Comparison of ENCODE assay signal across 9 cellular contexts in the genomic region with DNA sequence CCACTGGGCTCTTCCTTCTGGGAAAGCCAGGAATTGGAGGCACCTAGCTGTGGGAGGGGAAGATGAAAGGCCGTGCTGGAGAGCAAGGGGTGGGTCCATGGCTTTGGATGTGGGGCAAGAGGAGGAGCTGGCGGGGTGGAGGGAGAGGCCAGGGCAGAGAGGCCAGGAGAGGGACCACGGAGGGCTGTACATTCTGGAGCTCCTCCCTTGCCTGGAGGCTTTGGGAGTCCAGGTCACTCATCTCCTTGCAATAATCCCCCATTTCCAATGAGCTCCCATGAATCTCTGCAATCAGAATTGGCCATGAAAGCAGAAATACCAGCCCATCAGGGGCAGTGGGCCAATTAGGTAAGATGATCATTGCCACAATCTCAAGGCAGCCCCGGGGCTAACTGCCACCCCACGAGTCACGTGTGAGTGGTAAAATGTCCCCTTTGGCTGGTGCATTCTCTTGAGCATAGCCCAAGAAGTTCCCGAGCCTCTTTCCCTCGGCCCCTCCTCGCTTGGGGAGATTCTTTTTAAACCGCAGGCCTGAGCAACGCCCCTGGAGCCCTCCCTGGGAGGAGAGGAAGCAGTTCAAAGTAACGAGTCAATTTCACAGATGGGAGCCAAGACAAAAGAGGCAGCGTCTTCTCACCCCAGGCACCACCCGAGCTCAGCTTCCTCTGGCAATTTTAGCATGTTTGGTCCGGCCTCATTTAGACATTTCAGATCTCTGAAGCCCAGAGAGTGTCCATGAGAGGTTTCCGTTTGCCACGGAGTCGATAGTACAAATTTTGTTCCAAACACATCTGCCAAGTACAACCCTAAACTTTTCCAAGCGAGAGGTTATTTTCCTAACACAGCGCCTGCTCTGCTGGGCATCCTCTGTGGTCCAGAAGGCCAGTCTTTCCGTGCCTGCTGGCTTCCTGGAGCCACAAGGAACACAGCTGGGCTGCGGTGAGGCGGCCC. TPM values are rescaled to one million over a fixed set of nuclear protein-coding genes. Genes with fewer than 3 reads are reported as not detected.
DNase-seq lines count a peak whose midpoint lies in the region; ATAC-seq, FAIRE-seq and TF ChIP-seq lines count a peak whose summit lies in the region.
"Had no signal": no experiment of that assay in that cellular context is flagged by ENCODE, and none has a peak within 500 bp of the region (broad histone marks: within the 10 kb centered on the region; RNA-seq: fewer than 3 reads in every experiment).

No MANE protein-coding gene starts in this region.

- no peaks in the 10 kb centered on the region for H3K4me1 Mint-ChIP-seq in activated T-helper 17 cell treated with anti-CD3 and anti-CD28 coated beads, Interleukin-2, amount 50 U/mL, for 72 hours

- intact Hi-C loops in K562 (cut with micrococcal nuclease), result no loop called here
- intact Hi-C loops in left colon (cut with DNase I, micrococcal nuclease), result no loop called here

- H3K4me3 ChIP-seq in K562 (no peak overlapping the region), upper lobe of left lung (no peak overlapping the region)
- H3K4me3 ChIP-seq: A549 had no signal

- no peak overlapping the region for H3K27ac Mint-ChIP-seq in activated T-helper 17 cell treated with anti-CD3 and anti-CD28 coated beads, Interleukin-2, amount 50 U/mL, for 72 hours

- no peaks in the 10 kb centered on the region for H3K9me3 ChIP-seq in K562 (replicated peaks; ENCODE audit: control insufficient read depth, insufficient read depth, low read depth, low read length)
- H3K9me3 ChIP-seq in upper lobe of left lung, result no peaks in the 10 kb centered on the region

- no peak for TF ChIP-seq RAD21 in K562 (CRISPR knock-in tag; conservative IDR thresholded peaks at IDR 0.05 in 1 of 2, IDR thresholded peaks at IDR 0.05 in 1 of 2)

- no peak overlapping the region for H3K4me3 Mint-ChIP-seq in activated T-helper 17 cell treated with anti-CD3 and anti-CD28 coated beads, Interleukin-2, amount 50 U/mL, for 72 hours

- no peak for TF ChIP-seq EP300 in K562 (IDR thresholded peaks at IDR 0.05; ENCODE audit: low read length)
- peak in 2 of 4 donors; percentile 16 to 72 for TF ChIP-seq EP300 in upper lobe of left lung (IDR thresholded peaks at IDR 0.05)

- H3K4me1 ChIP-seq in K562 (replicated peaks in 1 of 2; ENCODE audit: control insufficient read depth in 2 of 2, insufficient read depth in 2 of 2, low read length in 2 of 2) (peaks cover 0 to 4% of the 10 kb centered on the region in 2 experiments; a peak in 2 of 5 replicates), upper lobe of left lung (peaks cover 11 to 31% (median 15%) of the 10 kb centered on the region in 4 donors)
- H3K4me1 ChIP-seq: A549 had no signal

- no peak for FAIRE-seq in K562 (lab: Jason Lieb, UNC)
- FAIRE-seq: A549 had no signal

- H3K4me2 ChIP-seq in K562 (ENCODE audit: insufficient read depth, low read length), result no peak overlapping the region
- H3K4me2 ChIP-seq: A549 had no signal

- H3K79me2 ChIP-seq in K562 (ENCODE audit: control insufficient read depth, insufficient read depth, low read length), result no peaks in the 10 kb centered on the region

- BruUV-seq in K562 (replicated peaks; lab: Mats Ljungman, UMichigan), result no TSS peak

- POLR2A ChIA-PET in K562 (lab: Yijun Ruan, JAX), result interaction anchor here (0.6 to 0.9 kb wide), 3 partner anchors 8 to 52 kb away, joined by 3 read pairs; no protein-coding TSS in a partner anchor

- no peak overlapping the region for H3K9ac ChIP-seq in K562 (ENCODE audit: insufficient read depth in 1 of 2, low read depth in 2 of 2, low read length in 2 of 2)

- H3K36me3 ChIP-seq in K562 (ENCODE audit: control insufficient read depth, insufficient read depth, low read length), result no peaks in the 10 kb centered on the region
- no peaks in the 10 kb centered on the region for H3K36me3 ChIP-seq in upper lobe of left lung

- no peaks in the 10 kb centered on the region for H3K9me3 Mint-ChIP-seq in activated T-helper 17 cell treated with anti-CD3 and anti-CD28 coated beads, Interleukin-2, amount 50 U/mL, for 72 hours

- 12% methylated on average over 19 of the region's 23 CpGs for WGBS in K562 (ENCODE audit: insufficient coverage, low coverage, missing lambda C conversion rate)
- 24 to 29% methylated on average over 14 to 22 of the region's 23 CpGs for WGBS in upper lobe of left lung, 2 donors

- H3K27me3 ChIP-seq in K562 (ENCODE audit: control insufficient read depth in 2 of 2, insufficient read depth in 2 of 2, low read length in 2 of 2), result peaks cover 15 to 46% of the 10 kb centered on the region in 2 experiments
- no peaks in the 10 kb centered on the region for H3K27me3 ChIP-seq in upper lobe of left lung

- peak overlapping the region; percentile 32; the same call in 1 of the 2 replicates for H2AFZ ChIP-seq in K562 (ENCODE audit: low read depth, low read length)

- no peaks in the 10 kb centered on the region for H4K20me1 ChIP-seq in K562 (replicated peaks; ENCODE audit: control insufficient read depth, insufficient read depth, low read length)

- no peak for TF ChIP-seq CTCF in K562 (IDR thresholded peaks at IDR 0.05 in 2 of 3, conservative IDR thresholded peaks at IDR 0.05 in 1 of 3; ENCODE audit: insufficient read depth in 2 of 3, low read depth in 1 of 3, low read length in 3 of 3)
- no peak for TF ChIP-seq CTCF in upper lobe of left lung (IDR thresholded peaks at IDR 0.05)

- no peak for ATAC-seq in K562
- peak; percentile 24 for ATAC-seq in left colon
- ATAC-seq in upper lobe of left lung (ENCODE audit: low FRiP score in 2 of 2), result peak; percentile 84 to 85
- no peak for ATAC-seq in GM21619 (IDR thresholded peaks at IDR 0.05; ENCODE audit: unreplicated experiment)
- ATAC-seq in activated T-helper 17 cell treated with anti-CD3 and anti-CD28 coated beads, Interleukin-2, amount 50 U/mL, for 72 hours (replicated peaks), result no peak

- CTCF ChIA-PET in K562 (lab: Yijun Ruan, JAX; ENCODE audit: low intra/inter-chr PET ratio), result no interaction called here

- H3K27ac ChIP-seq in K562 (ENCODE audit: extremely low read depth, low read depth, low read length) (no peak overlapping the region), upper lobe of left lung (peak overlapping the region; percentile 51 to 75 (median 70))
- H3K27ac ChIP-seq: A549 had no signal

- in situ Hi-C loops in K562 (cut with MboI), result no loop called here

- no peaks in the 10 kb centered on the region for H3K36me3 Mint-ChIP-seq in activated T-helper 17 cell treated with anti-CD3 and anti-CD28 coated beads, Interleukin-2, amount 50 U/mL, for 72 hours (ENCODE audit: low read depth)

- peak; percentile 27 for DNase-seq in NCI-H2029 (lab: John Stamatoyannopoulos, UW)
- DNase-seq in NCI-H2029 treated with DMSO at 0.1 percent for 48 hours (lab: John Stamatoyannopoulos, UW), result no peak
- DNase-seq in K562 (ENCODE audit: extremely low read depth in 1 of 4, low spot score in 3 of 4), result no peak
- DNase-seq in left colon, result no peak
- DNase-seq in upper lobe of left lung, result peak in 1 of 2 donors; percentile 79
- DNase-seq in NCI-H2227 treated with DMSO at 0.1 percent for 48 hours (lab: John Stamatoyannopoulos, UW), result no peak

- peaks cover 3% of the 10 kb centered on the region for H3K27me3 Mint-ChIP-seq in activated T-helper 17 cell treated with anti-CD3 and anti-CD28 coated beads, Interleukin-2, amount 50 U/mL, for 72 hours

- H3K9me1 ChIP-seq in K562 (ENCODE audit: control insufficient read depth, insufficient read depth, low read length), result no peaks in the 10 kb centered on the region

- TF ChIP-seq POLR2A in K562 (conservative IDR thresholded peaks at IDR 0.05) (no peak), upper lobe of left lung (IDR thresholded peaks at IDR 0.05) (peak in 1 of 4 donors; percentile 1)

RNA-seq across cellular contexts. Expression of gene RTN4RL1, which starts 13.4 kb away (rescaled TPM):
- 0.30 TPM in 1 of 2 replicates, not detected in the other for total RNA-seq in K562 (2011; cell fraction: chromatin; rRNA removed; ENCODE audit: low replicate concordance)
- 0.13 and 0.50 TPM in 2 replicates for total RNA-seq in K562 (2011; cell fraction: nucleolus; rRNA removed)
- total RNA-seq in K562 (2011; cell fraction: nucleoplasm; rRNA removed), result 0.07 TPM in 1 of 2 replicates, not detected in the other
- total RNA-seq in K562 (2014; rRNA removed) (0.05 and 0.12 TPM in 2 replicates), K562 (2014; rRNA removed; fragmentation: Illumina TruSeq; extraction: Trizol) (not detected in 2 replicates), K562 (2015; rRNA removed; fragmentation: Illumina TruSeq; extraction: Trizol) (0.04 TPM in 2 replicates), K562 (2021) (0.04 and 0.07 TPM in 2 replicates), left colon (under 1 TPM; 0.15 to 0.36 TPM), upper lobe of left lung (1 to 10 TPM; 5.1 to 7.3 (median 6.2) TPM)
- polyA plus RNA-seq in K562 (2011; rRNA removed) (0.06 and 0.58 TPM in 2 replicates), K562 (2014; fragmentation: Illumina TruSeq; extraction: Trizol) (not detected in 2 replicates), K562 (2014; fragmentation: Nextera tagmentation; extraction: Ambion mirVana) (not detected), K562 (2014; rRNA removed) (not detected in 2 replicates)
- 0.25 and 0.58 TPM in 2 replicates for polyA plus RNA-seq in K562 (2011; cell fraction: cytosol; rRNA removed)
- 0.09 and 0.24 TPM in 2 replicates for polyA plus RNA-seq in K562 (2011; cell fraction: nucleus; rRNA removed)
- polyA plus RNA-seq in K562 (2012), result 0.06 and 0.08 TPM in 2 replicates
- polyA minus RNA-seq in K562 (2011; rRNA and poly(A)+ RNA removed), result 0.27 TPM in 1 of 2 replicates, not detected in the other
- polyA minus RNA-seq in K562 (2011; cell fraction: cytosol; rRNA and poly(A)+ RNA removed), result 0.82 TPM in 1 of 2 replicates, not detected in the other
- 0.13 and 0.33 TPM in 2 replicates for polyA minus RNA-seq in K562 (2011; cell fraction: nucleus; rRNA and poly(A)+ RNA removed)
- total RNA-seq in activated T-helper 17 cell treated with anti-CD3 and anti-CD28 coated beads, Interleukin-2, amount 50 U/mL, for 72 hours, result under 1 TPM in 1 of 2 donors, not detected in 1; 0.09 TPM

RNA-seq across cellular contexts. Expression of gene DPH1, which starts 18.3 kb away (rescaled TPM):
- total RNA-seq in K562 (2011; cell fraction: chromatin; rRNA removed; ENCODE audit: low replicate concordance), result 67.2 and 189 TPM in 2 replicates
- 122 and 130 TPM in 2 replicates for total RNA-seq in K562 (2011; cell fraction: nucleolus; rRNA removed)
- 90.6 and 92.5 TPM in 2 replicates for total RNA-seq in K562 (2011; cell fraction: nucleoplasm; rRNA removed)
- total RNA-seq in K562 (2014; rRNA removed) (30.9 and 34.7 TPM in 2 replicates), K562 (2014; rRNA removed; fragmentation: Illumina TruSeq; extraction: Trizol) (19.3 and 19.7 TPM in 2 replicates), K562 (2015; rRNA removed; fragmentation: Illumina TruSeq; extraction: Trizol) (17.7 and 19.7 TPM in 2 replicates), K562 (2021) (33.0 and 40.6 TPM in 2 replicates), left colon (10 to 100 TPM; 31.2 to 35.1 TPM), upper lobe of left lung (100 to 1,000 TPM in 1 of 6 donors, 10 to 100 TPM in 5; 28.8 to 129 (median 45.1) TPM)
- polyA plus RNA-seq in K562 (2011; rRNA removed) (20.2 and 39.1 TPM in 2 replicates), K562 (2014; fragmentation: Illumina TruSeq; extraction: Trizol) (28.7 and 31.0 TPM in 2 replicates), K562 (2014; fragmentation: Nextera tagmentation; extraction: Ambion mirVana) (under 1 TPM; 0.42 to 0.94 TPM), K562 (2014; rRNA removed) (30.1 and 30.5 TPM in 2 replicates)
- 35.7 and 48.3 TPM in 2 replicates for polyA plus RNA-seq in K562 (2011; cell fraction: cytosol; rRNA removed)
- polyA plus RNA-seq in K562 (2011; cell fraction: nucleus; rRNA removed), result 121 and 164 TPM in 2 replicates
- polyA plus RNA-seq in K562 (2012), result 23.5 and 23.7 TPM in 2 replicates
- polyA minus RNA-seq in K562 (2011; rRNA and poly(A)+ RNA removed), result 17.2 and 19.4 TPM in 2 replicates
- 27.1 and 28.2 TPM in 2 replicates for polyA minus RNA-seq in K562 (2011; cell fraction: cytosol; rRNA and poly(A)+ RNA removed)
- polyA minus RNA-seq in K562 (2011; cell fraction: nucleus; rRNA and poly(A)+ RNA removed), result 30.3 and 42.9 TPM in 2 replicates
- 10 to 100 TPM; 36.9 to 40.2 TPM for total RNA-seq in activated T-helper 17 cell treated with anti-CD3 and anti-CD28 coated beads, Interleukin-2, amount 50 U/mL, for 72 hours

RNA-seq across cellular contexts. Expression of gene OVCA2, which starts 30.1 kb away (rescaled TPM):
- 1.6 and 4.6 TPM in 2 replicates for total RNA-seq in K562 (2011; cell fraction: chromatin; rRNA removed; ENCODE audit: low replicate concordance)
- total RNA-seq in K562 (2011; cell fraction: nucleolus; rRNA removed), result 6.6 and 9.8 TPM in 2 replicates
- total RNA-seq in K562 (2011; cell fraction: nucleoplasm; rRNA removed), result 0.69 and 4.2 TPM in 2 replicates
- 21.6 and 23.7 TPM in 2 replicates for total RNA-seq in K562 (2014; rRNA removed)
- 9.7 and 12.2 TPM in 2 replicates for total RNA-seq in K562 (2014; rRNA removed; fragmentation: Illumina TruSeq; extraction: Trizol)
- total RNA-seq in K562 (2015; rRNA removed; fragmentation: Illumina TruSeq; extraction: Trizol), result 12.2 and 14.1 TPM in 2 replicates
- 15.6 and 21.1 TPM in 2 replicates for total RNA-seq in K562 (2021)
- polyA plus RNA-seq in K562 (2011; rRNA removed), result 14.1 and 17.1 TPM in 2 replicates
- 17.7 and 39.3 TPM in 2 replicates for polyA plus RNA-seq in K562 (2011; cell fraction: cytosol; rRNA removed)
- 5.4 and 6.8 TPM in 2 replicates for polyA plus RNA-seq in K562 (2011; cell fraction: nucleus; rRNA removed)
- 14.6 and 22.6 TPM in 2 replicates for polyA plus RNA-seq in K562 (2012)
- polyA plus RNA-seq in K562 (2014; fragmentation: Illumina TruSeq; extraction: Trizol), result 14.1 and 18.2 TPM in 2 replicates
- 1 to 10 TPM; 3.0 to 3.6 TPM for polyA plus RNA-seq in K562 (2014; fragmentation: Nextera tagmentation; extraction: Ambion mirVana)
- polyA plus RNA-seq in K562 (2014; rRNA removed), result 19.7 and 23.4 TPM in 2 replicates
- 6.3 and 8.5 TPM in 2 replicates for polyA minus RNA-seq in K562 (2011; rRNA and poly(A)+ RNA removed)
- polyA minus RNA-seq in K562 (2011; cell fraction: cytosol; rRNA and poly(A)+ RNA removed), result 7.6 and 8.9 TPM in 2 replicates
- polyA minus RNA-seq in K562 (2011; cell fraction: nucleus; rRNA and poly(A)+ RNA removed), result 1.1 and 1.6 TPM in 2 replicates
- 10 to 100 TPM; 39.2 to 39.7 TPM for total RNA-seq in left colon
- total RNA-seq in upper lobe of left lung, result 10 to 100 TPM; 20.1 to 56.1 (median 33.5) TPM
- total RNA-seq in activated T-helper 17 cell treated with anti-CD3 and anti-CD28 coated beads, Interleukin-2, amount 50 U/mL, for 72 hours, result 10 to 100 TPM; 20.7 to 39.3 TPM

RNA-seq across cellular contexts. Expression of gene HIC1, which starts 43.2 kb away (rescaled TPM):
- total RNA-seq in K562 (2011; cell fraction: chromatin; rRNA removed; ENCODE audit: low replicate concordance), result 2.6 and 5.4 TPM in 2 replicates
- 4.3 and 6.5 TPM in 2 replicates for total RNA-seq in K562 (2011; cell fraction: nucleolus; rRNA removed)
- 2.3 and 2.4 TPM in 2 replicates for total RNA-seq in K562 (2011; cell fraction: nucleoplasm; rRNA removed)
- 1.9 and 2.8 TPM in 2 replicates for total RNA-seq in K562 (2014; rRNA removed)
- 0.13 and 0.18 TPM in 2 replicates for total RNA-seq in K562 (2014; rRNA removed; fragmentation: Illumina TruSeq; extraction: Trizol)
- total RNA-seq in K562 (2015; rRNA removed; fragmentation: Illumina TruSeq; extraction: Trizol), result 0.18 and 0.41 TPM in 2 replicates
- 2.3 and 2.5 TPM in 2 replicates for total RNA-seq in K562 (2021)
- polyA plus RNA-seq in K562 (2011; rRNA removed), result 0.53 and 0.64 TPM in 2 replicates
- 0.93 and 4.2 TPM in 2 replicates for polyA plus RNA-seq in K562 (2011; cell fraction: cytosol; rRNA removed)
- polyA plus RNA-seq in K562 (2011; cell fraction: nucleus; rRNA removed), result 2.7 and 7.9 TPM in 2 replicates
- polyA plus RNA-seq in K562 (2012), result 0.80 and 0.95 TPM in 2 replicates
- polyA plus RNA-seq in K562 (2014; fragmentation: Illumina TruSeq; extraction: Trizol), result 0.12 and 0.35 TPM in 2 replicates
- under 1 TPM; 0.01 to 0.03 TPM for polyA plus RNA-seq in K562 (2014; fragmentation: Nextera tagmentation; extraction: Ambion mirVana)
- polyA plus RNA-seq in K562 (2014; rRNA removed), result 1.4 and 2.3 TPM in 2 replicates
- 0.21 and 0.46 TPM in 2 replicates for polyA minus RNA-seq in K562 (2011; rRNA and poly(A)+ RNA removed)
- 1.5 and 2.1 TPM in 2 replicates for polyA minus RNA-seq in K562 (2011; cell fraction: cytosol; rRNA and poly(A)+ RNA removed)
- polyA minus RNA-seq in K562 (2011; cell fraction: nucleus; rRNA and poly(A)+ RNA removed), result 2.6 and 2.7 TPM in 2 replicates
- total RNA-seq in left colon, result 10 to 100 TPM in 1 of 2 donors, 1 to 10 TPM in 1; 4.8 to 12.8 TPM
- total RNA-seq in upper lobe of left lung, result 10 to 100 TPM in 5 of 6 donors, 1 to 10 TPM in 1; 8.0 to 25.5 (median 19.1) TPM
- total RNA-seq in activated T-helper 17 cell treated with anti-CD3 and anti-CD28 coated beads, Interleukin-2, amount 50 U/mL, for 72 hours, result 10 to 100 TPM; 22.8 to 24.4 TPM

Comparison
In these comparisons a context has a peak if more than half of its experiments do, and no peak if none do; other contexts are left out.
1. ATAC-seq: peak in left colon (single experiment) and upper lobe of left lung (2 of 2); none in K562 (single experiment), GM21619 (single experiment) and activated T-helper 17 cell treated with anti-CD3 and anti-CD28 coated beads, Interleukin-2, amount 50 U/mL, for 72 hours (single experiment).
2. RNA of gene RTN4RL1, which starts 13.4 kb away (total RNA-seq): 5.1 to 7.3 TPM in upper lobe of left lung; 0.15 to 0.36 TPM in left colon, 0.09 TPM in activated T-helper 17 cell treated with anti-CD3 and anti-CD28 coated beads, Interleukin-2, amount 50 U/mL, for 72 hours and 0.04 to 0.50 TPM in K562; every median in the first group is over 4 times any median in the second.